ENCODE assay signal across 1 cellular context in the genomic region with DNA sequence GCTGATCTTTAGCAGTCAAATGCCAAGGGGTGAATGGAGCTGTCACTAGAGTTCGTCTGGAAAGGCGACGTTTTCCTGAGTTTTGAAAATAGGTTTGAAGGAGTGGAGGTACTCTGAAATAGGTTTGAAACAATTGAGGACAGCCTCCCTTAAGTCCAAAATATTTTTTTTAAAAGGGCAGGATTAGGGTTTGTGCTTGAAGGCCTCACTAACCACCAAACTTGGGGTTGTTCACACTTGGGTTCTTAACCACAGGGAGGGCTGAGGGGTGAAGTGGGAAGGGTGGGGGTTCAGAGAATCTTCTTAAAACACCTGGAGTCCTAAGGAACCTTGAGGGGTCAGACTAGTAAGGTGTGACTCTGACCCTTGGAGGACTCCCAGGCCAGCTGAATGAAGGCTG.
TF ChIP-seq lines count a peak whose summit lies in the region.

No MANE protein-coding gene starts in this region.

TF ChIP-seq in HepG2, 621 proteins besides CTCF, POLR2A, EP300 and RAD21:
- TF ChIP-seq SNRNP70 (IDR thresholded peaks at IDR 0.05; ENCODE audit: low read depth, low read length) (no peak), RBFOX2 (IDR thresholded peaks at IDR 0.05; ENCODE audit: low read depth, low read length) (no peak), MED8 (CRISPR knock-in tag; IDR thresholded peaks at IDR 0.05; ENCODE audit: insufficient replicate concordance) (no peak)
- TF ChIP-seq, protein P1, sequence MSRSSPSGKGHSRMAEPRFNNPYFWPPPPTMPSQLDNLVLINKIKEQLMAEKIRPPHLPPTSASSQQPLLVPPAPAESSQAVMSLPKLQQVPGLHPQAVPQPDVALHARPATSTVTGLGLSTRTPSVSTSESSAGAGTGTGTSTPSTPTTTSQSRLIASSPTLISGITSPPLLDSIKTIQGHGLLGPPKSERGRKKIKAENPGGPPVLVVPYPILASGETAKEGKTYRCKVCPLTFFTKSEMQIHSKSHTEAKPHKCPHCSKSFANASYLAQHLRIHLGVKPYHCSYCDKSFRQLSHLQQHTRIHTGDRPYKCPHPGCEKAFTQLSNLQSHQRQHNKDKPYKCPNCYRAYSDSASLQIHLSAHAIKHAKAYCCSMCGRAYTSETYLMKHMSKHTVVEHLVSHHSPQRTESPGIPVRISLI (CRISPR knock-in tag; IDR thresholded peaks at IDR 0.05; ENCODE audit: borderline replicate concordance): no peak
- TF ChIP-seq, protein P2, sequence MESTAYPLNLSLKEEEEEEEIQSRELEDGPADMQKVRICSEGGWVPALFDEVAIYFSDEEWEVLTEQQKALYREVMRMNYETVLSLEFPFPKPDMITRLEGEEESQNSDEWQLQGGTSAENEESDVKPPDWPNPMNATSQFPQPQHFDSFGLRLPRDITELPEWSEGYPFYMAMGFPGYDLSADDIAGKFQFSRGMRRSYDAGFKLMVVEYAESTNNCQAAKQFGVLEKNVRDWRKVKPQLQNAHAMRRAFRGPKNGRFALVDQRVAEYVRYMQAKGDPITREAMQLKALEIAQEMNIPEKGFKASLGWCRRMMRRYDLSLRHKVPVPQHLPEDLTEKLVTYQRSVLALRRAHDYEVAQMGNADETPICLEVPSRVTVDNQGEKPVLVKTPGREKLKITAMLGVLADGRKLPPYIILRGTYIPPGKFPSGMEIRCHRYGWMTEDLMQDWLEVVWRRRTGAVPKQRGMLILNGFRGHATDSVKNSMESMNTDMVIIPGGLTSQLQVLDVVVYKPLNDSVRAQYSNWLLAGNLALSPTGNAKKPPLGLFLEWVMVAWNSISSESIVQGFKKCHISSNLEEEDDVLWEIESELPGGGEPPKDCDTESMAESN (CRISPR knock-in tag; conservative IDR thresholded peaks at IDR 0.05): no peak
